Comparison of ENCODE assay signal across 23 cellular contexts in genomic region chrY:21248591-21248990, GRCh38.
A peak's percentile ranks its signal among the peaks of the same experiment; 100 is the strongest.
DNase-seq lines count a peak whose midpoint lies in the region; ATAC-seq, FAIRE-seq and TF ChIP-seq lines count a peak whose summit lies in the region.
"Had no signal": no experiment of that assay in that cellular context is flagged by ENCODE, and none has a peak within 500 bp of the region (broad histone marks: within the 10 kb centered on the region; RNA-seq: fewer than 3 reads in every experiment).

No MANE protein-coding gene starts in this region.

- no peak overlapping the region for H2AFZ ChIP-seq in HepG2 (ENCODE audit: low read length)
- H2AFZ ChIP-seq: GM23338, PC-9 had no signal

- no peak overlapping the region for H3K27ac ChIP-seq in HepG2 (ENCODE audit: extremely low read length, insufficient read depth, low read length)
- H3K27ac ChIP-seq: esophagus muscularis mucosa, PC-9 had no signal

- TF ChIP-seq EP300 in HepG2 (IDR thresholded peaks at IDR 0.05; ENCODE audit: low read depth in 2 of 2, low read length in 2 of 2) (no peak), HepG2 (CRISPR knock-in tag; IDR thresholded peaks at IDR 0.05; ENCODE audit: borderline replicate concordance) (no peak)

- DNase-seq in activated T-cell treated with anti-CD3 and anti-CD28 coated beads, Interleukin-2, amount 50 U/mL, for 4 hours = no peak
- no peak for DNase-seq in activated T-cell treated with anti-CD3 and anti-CD28 coated beads, Interleukin-2, amount 50 U/mL, for 48 hours
- DNase-seq in GM18507 (ENCODE audit: extremely low spot score, insufficient read length, low read depth) (no peak), HepG2 (ENCODE audit: low spot score) (no peak), AG20443 (ENCODE audit: low spot score) (no peak)
- no peak for DNase-seq in stimulated activated effector memory CD8-positive, alpha-beta T cell treated with anti-CD3 and anti-CD28 coated beads, Interleukin-12 subunit alpha, Interleukin-12 subunit beta, amount 100 ng/mL, for 72 hours (ENCODE audit: low spot score in 2 of 2)
- DNase-seq: ACHN; activated CD4-positive, CD25-positive, alpha-beta regulatory T cell treated with anti-CD3 and anti-CD28 coated beads, Interleukin-2, amount 50 U/mL, for 72 hours; activated T-cell treated with anti-CD3 and anti-CD28 coated beads, Interleukin-2, amount 50 U/mL, for 1 hour; caudate nucleus; effector CD4-positive, alpha-beta T cell; KBM-7; NCI-H1694 treated with DMSO at 0.1 percent for 48 hours; NCI-H748 treated with DMSO at 0.1 percent for 48 hours; PC-9; stimulated activated CD4-positive, alpha-beta T cell treated with anti-CD3 and anti-CD28 coated beads, Interleukin-4, amount 100 ng/mL, for 1 hour; substantia nigra had no signal

- H3K27me3 ChIP-seq in HepG2 (ENCODE audit: control insufficient read depth in 1 of 2, insufficient read depth in 2 of 2, low read length in 2 of 2) = no peaks in the 10 kb centered on the region
- H3K27me3 ChIP-seq: esophagus muscularis mucosa had no signal

- no peaks in the 10 kb centered on the region for H3K9me3 Mint-ChIP-seq in activated T-cell treated with anti-CD3 and anti-CD28 coated beads, Interleukin-2, amount 50 U/mL, for 4 hours
- H3K9me3 Mint-ChIP-seq in activated T-helper 17 cell treated with anti-CD3 and anti-CD28 coated beads, Interleukin-2, amount 50 U/mL, for 72 hours = peaks cover 4% of the 10 kb centered on the region
- H3K9me3 Mint-ChIP-seq in stimulated activated effector memory CD8-positive, alpha-beta T cell treated with anti-CD3 and anti-CD28 coated beads, Interleukin-12 subunit alpha, Interleukin-12 subunit beta, amount 100 ng/mL, for 72 hours = peaks cover 6% of the 10 kb centered on the region
- H3K9me3 Mint-ChIP-seq: neural crest cell had no signal

- peak in 1 of 2 donors; percentile 68 for ATAC-seq in activated T-cell treated with anti-CD3 and anti-CD28 coated beads, Interleukin-2, amount 50 U/mL, for 4 hours
- peak; percentile 67 for ATAC-seq in activated T-helper 17 cell treated with anti-CD3 and anti-CD28 coated beads, Interleukin-2, amount 50 U/mL, for 72 hours (replicated peaks)
- peak; percentile 53 for ATAC-seq in stimulated activated effector memory CD8-positive, alpha-beta T cell treated with anti-CD3 and anti-CD28 coated beads, Interleukin-12 subunit alpha, Interleukin-12 subunit beta, amount 100 ng/mL, for 72 hours
- no peak for ATAC-seq in HepG2
- ATAC-seq in GM18498 (IDR thresholded peaks at IDR 0.05; ENCODE audit: unreplicated experiment) = no peak
- ATAC-seq: GM23338 had no signal

- no peak for TF ChIP-seq CTCF in HepG2 (CRISPR knock-in tag; IDR thresholded peaks at IDR 0.05)

- CTCF ChIA-PET in HepG2 (lab: Yijun Ruan, JAX; ENCODE audit: low intra/inter-chr PET ratio, low total read pairs) = no interaction called here

- H3K79me2 ChIP-seq in HepG2 (ENCODE audit: insufficient read depth, low read length) = no peaks in the 10 kb centered on the region

- no peak overlapping the region for H3K9ac ChIP-seq in HepG2 (ENCODE audit: insufficient read depth, low read depth, low read length)

- peak; percentile 79 for FAIRE-seq in GM18507 (lab: Jason Lieb, UNC)
- no peak for FAIRE-seq in HepG2 (lab: Jason Lieb, UNC)

- H3K4me1 Mint-ChIP-seq in activated T-cell treated with anti-CD3 and anti-CD28 coated beads, Interleukin-2, amount 50 U/mL, for 4 hours (ENCODE audit: low read depth) = peaks cover 59% of the 10 kb centered on the region
- H3K4me1 Mint-ChIP-seq in activated T-helper 17 cell treated with anti-CD3 and anti-CD28 coated beads, Interleukin-2, amount 50 U/mL, for 72 hours = peaks cover 22% of the 10 kb centered on the region
- peaks cover 26% of the 10 kb centered on the region for H3K4me1 Mint-ChIP-seq in stimulated activated effector memory CD8-positive, alpha-beta T cell treated with anti-CD3 and anti-CD28 coated beads, Interleukin-12 subunit alpha, Interleukin-12 subunit beta, amount 100 ng/mL, for 72 hours
- H3K4me1 Mint-ChIP-seq: GM23338, neural crest cell had no signal

- no peak overlapping the region for H3K4me3 ChIP-seq in HepG2 (replicated peaks in 1 of 3; ENCODE audit: insufficient read depth in 1 of 3, low read depth in 2 of 3, low read length in 3 of 3)
- H3K4me3 ChIP-seq: esophagus muscularis mucosa, GM23338, PC-9 had no signal

- H3K4me2 ChIP-seq in HepG2 (ENCODE audit: low read depth, low read length) = no peak overlapping the region
- H3K4me2 ChIP-seq: GM23338, PC-9 had no signal

- H3K36me3 Mint-ChIP-seq in activated T-cell treated with anti-CD3 and anti-CD28 coated beads, Interleukin-2, amount 50 U/mL, for 4 hours (ENCODE audit: insufficient read depth) = no peaks in the 10 kb centered on the region
- H3K36me3 Mint-ChIP-seq in activated T-helper 17 cell treated with anti-CD3 and anti-CD28 coated beads, Interleukin-2, amount 50 U/mL, for 72 hours (ENCODE audit: low read depth) = no peaks in the 10 kb centered on the region
- no peaks in the 10 kb centered on the region for H3K36me3 Mint-ChIP-seq in stimulated activated effector memory CD8-positive, alpha-beta T cell treated with anti-CD3 and anti-CD28 coated beads, Interleukin-12 subunit alpha, Interleukin-12 subunit beta, amount 100 ng/mL, for 72 hours

- WGBS in HepG2 (ENCODE audit: low lambda C conversion rate) = 10% methylated on average over 3 of the region's 5 CpGs

- no peaks in the 10 kb centered on the region for H3K4me1 ChIP-seq in HepG2 (ENCODE audit: insufficient read depth, low read length)
- H3K4me1 ChIP-seq: esophagus muscularis mucosa had no signal

- TF ChIP-seq RAD21 in HepG2 (CRISPR knock-in tag; IDR thresholded peaks at IDR 0.05) = no peak

- H3K4me3 Mint-ChIP-seq in activated T-cell treated with anti-CD3 and anti-CD28 coated beads, Interleukin-2, amount 50 U/mL, for 4 hours = peak overlapping the region; percentile 47
- H3K4me3 Mint-ChIP-seq in activated T-helper 17 cell treated with anti-CD3 and anti-CD28 coated beads, Interleukin-2, amount 50 U/mL, for 72 hours = peak overlapping the region; percentile 62
- H3K4me3 Mint-ChIP-seq in stimulated activated effector memory CD8-positive, alpha-beta T cell treated with anti-CD3 and anti-CD28 coated beads, Interleukin-12 subunit alpha, Interleukin-12 subunit beta, amount 100 ng/mL, for 72 hours = peak overlapping the region; percentile 38
- H3K4me3 Mint-ChIP-seq: GM23338, neural crest cell had no signal

- H3K9me3 ChIP-seq in HepG2 (ENCODE audit: low read length) = peaks cover 62% of the 10 kb centered on the region
- H3K9me3 ChIP-seq: esophagus muscularis mucosa had no signal

- no peaks in the 10 kb centered on the region for H3K27me3 Mint-ChIP-seq in activated T-cell treated with anti-CD3 and anti-CD28 coated beads, Interleukin-2, amount 50 U/mL, for 4 hours (ENCODE audit: low read depth)
- no peaks in the 10 kb centered on the region for H3K27me3 Mint-ChIP-seq in activated T-helper 17 cell treated with anti-CD3 and anti-CD28 coated beads, Interleukin-2, amount 50 U/mL, for 72 hours
- H3K27me3 Mint-ChIP-seq: progenitor cell of endocrine pancreas had no signal

- H3K27ac Mint-ChIP-seq in activated T-helper 17 cell treated with anti-CD3 and anti-CD28 coated beads, Interleukin-2, amount 50 U/mL, for 72 hours = peak overlapping the region; percentile 78
- peak overlapping the region; percentile 75 for H3K27ac Mint-ChIP-seq in stimulated activated effector memory CD8-positive, alpha-beta T cell treated with anti-CD3 and anti-CD28 coated beads, Interleukin-12 subunit alpha, Interleukin-12 subunit beta, amount 100 ng/mL, for 72 hours
- H3K27ac Mint-ChIP-seq: GM23338, progenitor cell of endocrine pancreas had no signal

- no peaks in the 10 kb centered on the region for H4K20me1 ChIP-seq in HepG2 (ENCODE audit: insufficient read depth, low read length)

- no peaks in the 10 kb centered on the region for H3K36me3 ChIP-seq in HepG2 (replicated peaks in 1 of 2; ENCODE audit: control insufficient read depth in 1 of 2, insufficient read depth in 2 of 2, low read length in 2 of 2)
- H3K36me3 ChIP-seq: esophagus muscularis mucosa had no signal

- in situ Hi-C loops in HepG2 (cut with HindIII; ENCODE audit: extremely low pct_ligation_motif_present, low pct_unique_long_range_greater_than_20kb) = no loop called here

- TF ChIP-seq POLR2A in HepG2 (IDR thresholded peaks at IDR 0.05; ENCODE audit: insufficient read depth in 1 of 2, low read depth in 2 of 2, low read length in 2 of 2) = no peak

- intact Hi-C loops in HepG2 (cut with micrococcal nuclease; ENCODE audit: unreplicated experiment) = no loop called here

- POLR2A ChIA-PET in HepG2 (lab: Yijun Ruan, JAX) = no interaction called here

- no TSS peak for BruUV-seq in HepG2 (replicated peaks; lab: Mats Ljungman, UMichigan)

TF ChIP-seq in HepG2, 621 proteins besides CTCF, POLR2A, EP300 and RAD21 (continues in another document):
- TF ChIP-seq SP5 (CRISPR knock-in tag; IDR thresholded peaks at IDR 0.05; ENCODE audit: borderline replicate concordance, low read depth) = no peak
- TF ChIP-seq, protein P1, sequence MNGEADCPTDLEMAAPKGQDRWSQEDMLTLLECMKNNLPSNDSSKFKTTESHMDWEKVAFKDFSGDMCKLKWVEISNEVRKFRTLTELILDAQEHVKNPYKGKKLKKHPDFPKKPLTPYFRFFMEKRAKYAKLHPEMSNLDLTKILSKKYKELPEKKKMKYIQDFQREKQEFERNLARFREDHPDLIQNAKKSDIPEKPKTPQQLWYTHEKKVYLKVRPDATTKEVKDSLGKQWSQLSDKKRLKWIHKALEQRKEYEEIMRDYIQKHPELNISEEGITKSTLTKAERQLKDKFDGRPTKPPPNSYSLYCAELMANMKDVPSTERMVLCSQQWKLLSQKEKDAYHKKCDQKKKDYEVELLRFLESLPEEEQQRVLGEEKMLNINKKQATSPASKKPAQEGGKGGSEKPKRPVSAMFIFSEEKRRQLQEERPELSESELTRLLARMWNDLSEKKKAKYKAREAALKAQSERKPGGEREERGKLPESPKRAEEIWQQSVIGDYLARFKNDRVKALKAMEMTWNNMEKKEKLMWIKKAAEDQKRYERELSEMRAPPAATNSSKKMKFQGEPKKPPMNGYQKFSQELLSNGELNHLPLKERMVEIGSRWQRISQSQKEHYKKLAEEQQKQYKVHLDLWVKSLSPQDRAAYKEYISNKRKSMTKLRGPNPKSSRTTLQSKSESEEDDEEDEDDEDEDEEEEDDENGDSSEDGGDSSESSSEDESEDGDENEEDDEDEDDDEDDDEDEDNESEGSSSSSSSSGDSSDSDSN (CRISPR knock-in tag; IDR thresholded peaks at IDR 0.05) = no peak
- no peak for TF ChIP-seq ZMAT3 (CRISPR knock-in tag; conservative IDR thresholded peaks at IDR 0.05)
- no peak for TF ChIP-seq ZBTB14 (CRISPR knock-in tag; IDR thresholded peaks at IDR 0.05)

Comparison
In these comparisons a context has a peak if more than half of its experiments do, and no peak if none do; other contexts are left out.
1. ATAC-seq: peak in activated T-helper 17 cell treated with anti-CD3 and anti-CD28 coated beads, Interleukin-2, amount 50 U/mL, for 72 hours (single experiment) and stimulated activated effector memory CD8-positive, alpha-beta T cell treated with anti-CD3 and anti-CD28 coated beads, Interleukin-12 subunit alpha, Interleukin-12 subunit beta, amount 100 ng/mL, for 72 hours (single experiment); none in HepG2 (single experiment) and GM18498 (single experiment).
2. Peak in every context shown above with its lines, with median percentiles within 50 percentile points of each other: H3K4me3 Mint-ChIP-seq.